8 cellular contexts compared by ENCODE assay signal in the genomic region with DNA sequence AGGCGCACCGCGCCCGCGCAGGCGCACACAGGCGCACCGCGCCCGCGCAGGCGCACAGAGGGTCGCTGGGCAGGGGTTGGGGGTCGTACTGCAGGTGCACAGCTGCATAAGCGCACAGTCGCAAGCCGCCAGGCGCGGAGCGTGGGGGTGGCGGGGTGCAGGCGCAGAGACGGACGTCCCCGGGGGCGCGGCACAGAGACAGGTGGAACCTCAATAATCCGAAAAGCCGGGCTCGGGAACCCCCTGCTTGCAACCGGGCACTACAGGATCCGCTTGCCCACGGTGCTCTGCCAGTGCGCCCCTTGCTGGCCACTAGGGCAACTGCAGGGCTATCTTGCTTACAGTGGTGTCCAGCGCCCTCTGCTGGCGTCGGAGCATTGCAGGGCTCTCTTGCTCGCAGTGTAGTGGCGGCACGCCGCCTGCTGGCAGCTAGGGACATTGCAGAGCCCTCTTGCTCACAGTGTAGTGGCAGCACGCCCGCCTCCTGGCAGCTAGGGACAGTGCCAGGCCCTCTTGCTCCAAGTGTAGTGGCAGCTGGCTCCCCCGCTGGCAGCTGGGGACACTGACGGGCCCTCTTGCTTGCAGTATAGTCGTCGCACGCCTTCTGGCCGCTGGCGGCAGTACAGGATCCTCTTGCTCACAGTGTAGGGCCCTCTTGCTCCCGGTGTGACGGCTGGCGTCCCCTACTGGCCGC. TPM values are rescaled to one million over a fixed set of nuclear protein-coding genes. Genes with fewer than 3 reads are reported as not detected.
DNase-seq lines count a peak whose midpoint lies in the region; ATAC-seq and TF ChIP-seq lines count a peak whose summit lies in the region.

No MANE protein-coding gene starts in this region.

- DNase-seq in GM06990 (ENCODE audit: extremely low read depth, insufficient read length) = peak; percentile 29
- peak; percentile 66 for DNase-seq in OCI-M1 (lab: John Stamatoyannopoulos, UW)
- peak; percentile 55 for DNase-seq in activated T-helper 9 cell treated with anti-CD3 and anti-CD28 coated beads, Interleukin-2, amount 50 U/mL, for 16 hours (ENCODE audit: low read depth)
- DNase-seq in glutamatergic neuron = peak; percentile 89
- DNase-seq in sigmoid colon = no peak
- DNase-seq in superior temporal gyrus (ENCODE audit: extremely low spot score) = no peak
- no peak for DNase-seq in DMS79 treated with DMSO at 0.1 percent for 48 hours (lab: John Stamatoyannopoulos, UW)

- H3K27me3 ChIP-seq in GM06990 (replicated peaks; ENCODE audit: control insufficient read depth, insufficient read depth, low read length) (no peaks in the 10 kb centered on the region), sigmoid colon (no peaks in the 10 kb centered on the region)

- peaks cover 3% of the 10 kb centered on the region for H3K9me3 Mint-ChIP-seq in glutamatergic neuron (ENCODE audit: unreplicated experiment)

- H3K4me1 ChIP-seq in sigmoid colon = no peaks in the 10 kb centered on the region

- no peak for TF ChIP-seq POLR2A in sigmoid colon (IDR thresholded peaks at IDR 0.05)

- no peak overlapping the region for H3K27ac ChIP-seq in sigmoid colon

- peaks cover 0 to 3% (median 0%) of the 10 kb centered on the region in 4 donors for H3K9me3 ChIP-seq in sigmoid colon

- no peak for TF ChIP-seq EP300 in sigmoid colon (IDR thresholded peaks at IDR 0.05)

- TF ChIP-seq CTCF in GM06990 (IDR thresholded peaks at IDR 0.05; ENCODE audit: insufficient read depth, low read length, poor library complexity, severe bottlenecking) = peak; percentile 41
- TF ChIP-seq CTCF in glutamatergic neuron (IDR thresholded peaks at IDR 0.05; ENCODE audit: partially characterized antibody, unreplicated experiment) = peak; percentile 98
- TF ChIP-seq CTCF in sigmoid colon (IDR thresholded peaks at IDR 0.05) = peak in 3 of 4 experiments; percentile 14 to 39 (median 25)

- peak overlapping the region; percentile 28 for H3K4me3 Mint-ChIP-seq in glutamatergic neuron (ENCODE audit: unreplicated experiment)

- H3K36me3 ChIP-seq in GM06990 (ENCODE audit: control insufficient read depth, insufficient read depth, low read length) (no peaks in the 10 kb centered on the region), sigmoid colon (no peaks in the 10 kb centered on the region)

- intact Hi-C loops in sigmoid colon (cut with DNase I) = no loop called here

- no peaks in the 10 kb centered on the region for H3K36me3 Mint-ChIP-seq in glutamatergic neuron (ENCODE audit: unreplicated experiment)

- 59 to 88% methylated on average over 54 of the region's 54 CpGs for WGBS in sigmoid colon, 2 donors

- no peak for ATAC-seq in GM19467 (IDR thresholded peaks at IDR 0.05; ENCODE audit: unreplicated experiment)

- H3K4me3 ChIP-seq in GM06990 (replicated peaks; ENCODE audit: low read depth, low read length) = no peak overlapping the region
- no peak overlapping the region for H3K4me3 ChIP-seq in sigmoid colon

- H3K4me1 Mint-ChIP-seq in glutamatergic neuron (ENCODE audit: low read depth, unreplicated experiment) = no peaks in the 10 kb centered on the region

- peak overlapping the region; percentile 33 for H3K27ac Mint-ChIP-seq in glutamatergic neuron (ENCODE audit: unreplicated experiment)

- H3K27me3 Mint-ChIP-seq in glutamatergic neuron (ENCODE audit: unreplicated experiment) = peaks cover 6% of the 10 kb centered on the region

RNA-seq across cellular contexts. Expression of gene FAM110C, which starts 34.9 kb away (rescaled TPM):
- total RNA-seq in glutamatergic neuron (ENCODE audit: unreplicated experiment) (not detected), sigmoid colon (under 1 TPM in 2 of 4 donors, not detected in 2; 0.16 to 0.41 TPM)
- polyA plus RNA-seq in sigmoid colon = 10 to 100 TPM; 10.1 to 24.6 (median 15.5) TPM

Comparison
In these comparisons a context has a peak if more than half of its experiments do, and no peak if none do; other contexts are left out.
1. DNase-seq: peak in GM06990 (single experiment), OCI-M1 (single experiment), activated T-helper 9 cell treated with anti-CD3 and anti-CD28 coated beads, Interleukin-2, amount 50 U/mL, for 16 hours (single experiment) and glutamatergic neuron (single experiment); none in sigmoid colon (single experiment), superior temporal gyrus (single experiment) and DMS79 treated with DMSO at 0.1 percent for 48 hours (single experiment).
2. CTCF ChIP-seq: peak in every context shown above with its lines; median percentile 98 in glutamatergic neuron; 41 in GM06990; 25 in sigmoid colon.